In the genomic region with DNA sequence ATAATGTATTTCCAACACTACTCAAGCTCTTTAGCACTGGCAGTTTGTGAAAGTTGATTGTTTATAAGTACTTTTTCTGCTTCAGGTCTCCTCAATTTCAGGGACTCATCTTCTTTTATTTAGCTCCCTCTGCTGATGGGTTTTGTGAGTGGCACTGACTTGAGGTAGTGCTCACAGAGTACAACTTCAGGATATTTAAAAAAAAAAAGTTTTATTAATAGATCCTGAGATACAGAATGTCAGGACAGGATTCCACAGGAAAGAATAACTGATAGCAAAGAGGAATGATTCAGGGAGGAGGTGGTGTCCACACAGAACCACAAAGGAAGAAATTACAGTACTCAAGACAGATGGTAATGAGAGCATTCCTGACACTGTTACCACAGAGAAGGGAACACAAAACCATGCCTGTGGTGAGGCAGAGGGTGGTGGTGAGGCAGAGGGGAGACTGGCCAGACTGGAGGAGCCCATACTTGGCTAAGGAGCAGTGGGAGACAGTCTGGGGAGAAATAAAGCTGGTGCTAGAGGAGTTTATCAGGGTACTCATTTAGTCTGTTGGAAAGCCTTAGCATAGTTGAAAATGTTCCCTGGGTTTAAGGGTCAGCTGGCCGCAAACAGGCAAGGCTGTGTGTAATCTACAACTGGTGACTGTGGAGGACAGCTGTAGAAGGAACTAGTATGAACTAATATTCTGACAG, we compare ENCODE assay signal across 8 cellular contexts.
DNase-seq lines count a peak whose midpoint lies in the region; ATAC-seq and TF ChIP-seq lines count a peak whose summit lies in the region.

No MANE protein-coding gene starts in this region.

- H3K27me3 Mint-ChIP-seq in activated CD4-positive, alpha-beta T cell treated with anti-CD3 and anti-CD28 coated beads, Interleukin-2, amount 10 ng/mL, durations not matched to agents 7 days and 5 days: no peaks in the 10 kb centered on the region

- no peaks in the 10 kb centered on the region for H3K36me3 Mint-ChIP-seq in activated CD4-positive, alpha-beta T cell treated with anti-CD3 and anti-CD28 coated beads, Interleukin-2, amount 10 ng/mL, durations not matched to agents 7 days and 5 days (ENCODE audit: low read depth)

- H3K4me2 ChIP-seq in PC-9: no peak overlapping the region

- peaks cover 5% of the 10 kb centered on the region; the same call in 1 of the 2 replicates for H4K20me1 ChIP-seq in PC-9 (ENCODE audit: insufficient read depth)

- ATAC-seq in left colon: peak; percentile 60

- H2AFZ ChIP-seq in PC-9: no peak overlapping the region

- peaks cover 21% of the 10 kb centered on the region; the same call in 1 of the 2 replicates for H3K79me2 ChIP-seq in PC-9 (ENCODE audit: low read depth)

- no TSS peak for BruUV-seq in PC-9 (replicated peaks; lab: Mats Ljungman, UMichigan)

- H3K27ac Mint-ChIP-seq in activated CD4-positive, alpha-beta T cell treated with anti-CD3 and anti-CD28 coated beads, Interleukin-2, amount 10 ng/mL, durations not matched to agents 7 days and 5 days: no peak overlapping the region

- CTCF ChIA-PET in activated CD4-positive, alpha-beta T cell treated with anti-CD3 and anti-CD28 coated beads, Interleukin-2, amount 10 ng/mL, durations not matched to agents 7 days and 5 days (lab: Charles Lee): interaction anchor here (0.8 to 1.6 kb wide), 7 partner anchors 8 to 178 kb away, joined by 3 to 5 read pairs (median 3); a partner anchor contains a TSS
- CTCF ChIA-PET in PC-9 (lab: Charles Lee): interaction anchor here (0.5 to 0.7 kb wide), 5 partner anchors 11 to 208 kb away, joined by 3 to 5 read pairs (median 3); a partner anchor contains a TSS

- H3K4me1 Mint-ChIP-seq in activated CD4-positive, alpha-beta T cell treated with anti-CD3 and anti-CD28 coated beads, Interleukin-2, amount 10 ng/mL, durations not matched to agents 7 days and 5 days: peaks cover 5% of the 10 kb centered on the region

- H3K9me2 ChIP-seq in PC-9 (ENCODE audit: insufficient read depth): no peaks in the 10 kb centered on the region

- no peak overlapping the region for H3K4me3 Mint-ChIP-seq in activated CD4-positive, alpha-beta T cell treated with anti-CD3 and anti-CD28 coated beads, Interleukin-2, amount 10 ng/mL, durations not matched to agents 7 days and 5 days

- DNase-seq in activated CD4-positive, alpha-beta T cell treated with anti-CD3 and anti-CD28 coated beads, Interleukin-2, amount 10 ng/mL, durations not matched to agents 7 days and 5 days: peak; percentile 56
- DNase-seq in activated CD4-positive, alpha-beta T cell treated with anti-CD3 and anti-CD28 coated beads, Interleukin-2, amount 50 U/mL, for 4 hours: no peak
- DNase-seq in HL-60 (ENCODE audit: low read depth in 1 of 2, low spot score in 1 of 2) (peak; percentile 11 to 43), PC-9 (peak; percentile 23 to 58), coronary artery (ENCODE audit: low spot score) (no peak), left colon (no peak), testis (peak; percentile 50), GM19238 (ENCODE audit: insufficient read length, low spot score) (no peak)

- peak; percentile 28 for TF ChIP-seq CTCF in HL-60 (IDR thresholded peaks at IDR 0.05; ENCODE audit: insufficient read depth, low read length)
- TF ChIP-seq CTCF in PC-9 (conservative IDR thresholded peaks at IDR 0.05): peak; percentile 82
- TF ChIP-seq CTCF in coronary artery (IDR thresholded peaks at IDR 0.05): peak; percentile 23
- TF ChIP-seq CTCF in testis (IDR thresholded peaks at IDR 0.05): peak; percentile 46 to 53 (median 50)

- 29 to 43% methylated on average over 1 of the region's 1 CpG for WGBS in testis, 2 donors

- H3K9me3 Mint-ChIP-seq in activated CD4-positive, alpha-beta T cell treated with anti-CD3 and anti-CD28 coated beads, Interleukin-2, amount 10 ng/mL, durations not matched to agents 7 days and 5 days: no peaks in the 10 kb centered on the region

- peaks cover 21% of the 10 kb centered on the region for H3F3A ChIP-seq in PC-9 (ENCODE audit: insufficient read depth, low read depth)

- intact Hi-C loops in PC-9 (cut with micrococcal nuclease; ENCODE audit: unreplicated experiment) (loop anchor here (1.0 to 5.0 kb wide), 4 partner anchors 56 to 274 kb away; a partner anchor contains a TSS), left colon (cut with DNase I, micrococcal nuclease) (no loop called here), testis (cut with DNase I; ENCODE audit: low total_unique reads) (no loop called here)

- H3K27me3 ChIP-seq in HL-60 (ENCODE audit: insufficient read depth, poor library complexity, severe bottlenecking) (no peaks in the 10 kb centered on the region), PC-9 (ENCODE audit: insufficient read depth, low read depth) (no peaks in the 10 kb centered on the region), testis (no peaks in the 10 kb centered on the region)

- H3K27ac ChIP-seq in HL-60 (replicated peaks): 0 out of 2 replicates have a peak overlapping the region, but pooled peaks have one; percentile 7
- peak overlapping the region; percentile 29; the same call in 1 of the 2 replicates for H3K27ac ChIP-seq in PC-9
- H3K27ac ChIP-seq in coronary artery: peak overlapping the region; percentile 10 to 71
- peak overlapping the region in 1 of 2 donors; percentile 71 for H3K27ac ChIP-seq in testis

- H3K36me3 ChIP-seq in PC-9 (ENCODE audit: low read depth) (no peaks in the 10 kb centered on the region), testis (ENCODE audit: low read depth, missing control alignments) (no peaks in the 10 kb centered on the region)

- POLR2A ChIA-PET in activated CD4-positive, alpha-beta T cell treated with anti-CD3 and anti-CD28 coated beads, Interleukin-2, amount 10 ng/mL, durations not matched to agents 7 days and 5 days (lab: Charles Lee): no interaction called here
- POLR2A ChIA-PET in PC-9 (lab: Charles Lee; ENCODE audit: unreplicated experiment): interaction anchor here (0.6 to 1.0 kb wide), 2 partner anchors 10 to 64 kb away, joined by 3 to 5 read pairs; a partner anchor contains a TSS

- no peaks in the 10 kb centered on the region for H3K9me3 ChIP-seq in PC-9 (ENCODE audit: insufficient read depth, low read depth)
- H3K9me3 ChIP-seq in testis: no peaks in the 10 kb centered on the region

- H3K4me1 ChIP-seq in PC-9 (replicated peaks; ENCODE audit: insufficient read depth): peaks cover 18% of the 10 kb centered on the region
- H3K4me1 ChIP-seq in testis: peaks cover 12% of the 10 kb centered on the region

- no peak for TF ChIP-seq POLR2A in testis (IDR thresholded peaks at IDR 0.05)

- no peak overlapping the region for H3K4me3 ChIP-seq in HL-60 (replicated peaks; ENCODE audit: insufficient read depth, low read length)
- no peak overlapping the region for H3K4me3 ChIP-seq in PC-9
- H3K4me3 ChIP-seq in coronary artery: no peak overlapping the region
- H3K4me3 ChIP-seq in testis: no peak overlapping the region

Comparison
In these comparisons a context has a peak if more than half of its experiments do, and no peak if none do; other contexts are left out.
1. DNase-seq: peak in activated CD4-positive, alpha-beta T cell treated with anti-CD3 and anti-CD28 coated beads, Interleukin-2, amount 10 ng/mL, durations not matched to agents 7 days and 5 days (single experiment), HL-60 (2 of 2), PC-9 (2 of 2) and testis (single experiment); none in activated CD4-positive, alpha-beta T cell treated with anti-CD3 and anti-CD28 coated beads, Interleukin-2, amount 50 U/mL, for 4 hours (0 of 2), coronary artery (single experiment), left colon (0 of 2) and GM19238 (single experiment).
2. CTCF ChIP-seq: peak in every context shown above with its lines; median percentile 82 in PC-9; 50 in testis; 28 in HL-60; 23 in coronary artery.